Comparison of ENCODE assay signal across 8 cellular contexts in the genomic region with DNA sequence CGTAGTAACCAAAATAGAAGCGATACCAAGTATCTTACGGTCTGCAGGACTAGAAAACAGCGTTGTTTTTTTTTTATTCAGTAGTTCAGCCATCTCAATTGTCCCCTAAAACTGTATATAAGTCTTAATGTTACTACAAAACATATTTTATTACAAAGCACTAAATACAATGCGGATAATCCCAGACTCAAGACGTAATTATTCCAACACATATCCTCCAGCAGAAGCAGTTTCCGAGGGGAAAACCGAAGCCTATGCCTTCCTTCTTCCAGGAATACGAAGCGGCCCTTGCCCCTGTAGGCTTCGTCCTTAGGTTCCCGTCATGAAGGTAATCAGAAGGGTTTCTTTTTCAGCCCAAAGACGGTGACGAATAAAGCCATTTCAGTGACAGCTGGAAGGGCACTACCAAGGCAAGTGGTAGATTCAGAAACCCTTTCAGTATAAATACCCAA. TPM values are rescaled to one million over a fixed set of nuclear protein-coding genes. Genes with fewer than 3 reads are reported as not detected.
A peak's percentile ranks its signal among the peaks of the same experiment; 100 is the strongest.
DNase-seq lines count a peak whose midpoint lies in the region; ATAC-seq and TF ChIP-seq lines count a peak whose summit lies in the region.

No MANE protein-coding gene starts in this region.

- no peak for TF ChIP-seq CTCF in BE2C (IDR thresholded peaks at IDR 0.05; ENCODE audit: low read depth, low read length)

- H3K36me3 Mint-ChIP-seq in naive B cell: no peaks in the 10 kb centered on the region

- H3K27ac ChIP-seq in cingulate gyrus (ENCODE audit: low read depth, low read length): peak overlapping the region; percentile 98

- H3K27me3 Mint-ChIP-seq in naive B cell: no peaks in the 10 kb centered on the region

- H3K4me3 ChIP-seq in BE2C (ENCODE audit: low read depth, low read length): peak overlapping the region; percentile 63
- peak overlapping the region; percentile 71 for H3K4me3 ChIP-seq in Jurkat, Clone E6-1 (ENCODE audit: low read length)

- H3K36me3 ChIP-seq in BE2C: no peaks in the 10 kb centered on the region

- no peaks in the 10 kb centered on the region for H3K9me3 ChIP-seq in BE2C

- DNase-seq in BE2C (no peak), naive B cell (peak; percentile 8), iPS-NIHi11 (ENCODE audit: low spot score) (no peak), NCI-H2081 treated with DMSO at 0.1 percent for 48 hours (lab: John Stamatoyannopoulos, UW) (no peak), NCI-H2171 treated with DMSO at 0.1 percent for 48 hours (lab: John Stamatoyannopoulos, UW) (no peak)
- DNase-seq in Jurkat, Clone E6-1 (ENCODE audit: low read depth, low spot score): no peak

- peak overlapping the region; percentile 100 for H3K27ac Mint-ChIP-seq in naive B cell

- no peaks in the 10 kb centered on the region for H3K27me3 ChIP-seq in BE2C

- peaks cover 37 to 52% (median 49%) of the 10 kb centered on the region in 3 donors for H3K4me1 Mint-ChIP-seq in naive B cell

- H3K4me1 ChIP-seq in BE2C: no peaks in the 10 kb centered on the region

- peak overlapping the region; percentile 80 to 97 (median 91) for H3K4me3 Mint-ChIP-seq in naive B cell

- no peaks in the 10 kb centered on the region for H3K9me3 Mint-ChIP-seq in naive B cell

- no peak for ATAC-seq in naive B cell (ENCODE audit: low read depth in 2 of 2)
- no peak for ATAC-seq in HG02840 (IDR thresholded peaks at IDR 0.05; ENCODE audit: low FRiP score, unreplicated experiment)

RNA-seq across cellular contexts. Expression of gene TMEM107, which starts 2.3 kb away (rescaled TPM):
- polyA plus RNA-seq in BE2C (2012; ENCODE audit: insufficient read depth, insufficient read length, low read depth): 1.5 TPM
- polyA plus RNA-seq in Jurkat, Clone E6-1 (2012; ENCODE audit: insufficient read depth, insufficient read length): 16.5 TPM
- 10 to 100 TPM; 29.9 to 42.3 (median 34.7) TPM for polyA plus RNA-seq in naive B cell (ENCODE audit: low read depth in 6 of 6)

RNA-seq across cellular contexts. Expression of gene VAMP2, which starts 11.1 kb away (rescaled TPM):
- 31.2 TPM for polyA plus RNA-seq in BE2C (2012; ENCODE audit: insufficient read depth, insufficient read length, low read depth)
- 42.6 TPM for polyA plus RNA-seq in Jurkat, Clone E6-1 (2012; ENCODE audit: insufficient read depth, insufficient read length)
- polyA plus RNA-seq in naive B cell (ENCODE audit: low read depth in 6 of 6): 10 to 100 TPM; 37.8 to 89.1 (median 65.9) TPM

RNA-seq across cellular contexts. Expression of gene BORCS6, which starts 16.1 kb away (rescaled TPM):
- 23.4 TPM for polyA plus RNA-seq in BE2C (2012; ENCODE audit: insufficient read depth, insufficient read length, low read depth)
- 7.1 TPM for polyA plus RNA-seq in Jurkat, Clone E6-1 (2012; ENCODE audit: insufficient read depth, insufficient read length)
- polyA plus RNA-seq in naive B cell (ENCODE audit: low read depth in 6 of 6): 10 to 100 TPM; 14.8 to 24.2 (median 20.4) TPM

RNA-seq across cellular contexts. Expression of gene PER1, which starts 21.7 kb away (rescaled TPM):
- 44.7 TPM for polyA plus RNA-seq in BE2C (2012; ENCODE audit: insufficient read depth, insufficient read length, low read depth)
- polyA plus RNA-seq in Jurkat, Clone E6-1 (2012; ENCODE audit: insufficient read depth, insufficient read length): 27.8 TPM
- polyA plus RNA-seq in naive B cell (ENCODE audit: low read depth in 6 of 6): 10 to 100 TPM in 5 of 6 donors, 1 to 10 TPM in 1; 4.5 to 20.9 (median 13.5) TPM

RNA-seq across cellular contexts. Expression of gene AURKB, which starts 36.5 kb away (rescaled TPM):
- polyA plus RNA-seq in BE2C (2012; ENCODE audit: insufficient read depth, insufficient read length, low read depth): 10.7 TPM
- 216 TPM for polyA plus RNA-seq in Jurkat, Clone E6-1 (2012; ENCODE audit: insufficient read depth, insufficient read length)
- not detected for polyA plus RNA-seq in naive B cell (ENCODE audit: low read depth in 6 of 6)
